Comparison of ENCODE assay signal across 1 cellular context in genomic region chr9:34349324-34349723, GRCh38.
TF ChIP-seq lines count a peak whose summit lies in the region.

No MANE protein-coding gene starts in this region.

TF ChIP-seq in HepG2, 621 proteins besides CTCF, POLR2A, EP300 and RAD21 (continued from another document):
- TF ChIP-seq E2F5 (CRISPR knock-in tag; conservative IDR thresholded peaks at IDR 0.05): no peak
- TF ChIP-seq ZSCAN5A (CRISPR knock-in tag; IDR thresholded peaks at IDR 0.05; ENCODE audit: borderline replicate concordance): no peak
- no peak for TF ChIP-seq ZBTB39 (CRISPR knock-in tag; IDR thresholded peaks at IDR 0.05)
- TF ChIP-seq SRSF1 (optimal IDR thresholded peaks at IDR 0.05; ENCODE audit: low read depth, low read length): no peak
- TF ChIP-seq SMARCE1 (IDR thresholded peaks at IDR 0.05; ENCODE audit: borderline replicate concordance): no peak
- no peak for TF ChIP-seq HOXD1 (CRISPR knock-in tag; IDR thresholded peaks at IDR 0.05)
